Comparison of ENCODE assay signal across 24 cellular contexts in genomic region chr13:64938660-64939059, GRCh38.
"Had no signal": no experiment of that assay in that cellular context is flagged by ENCODE, and none has a peak within 500 bp of the region (broad histone marks: within the 10 kb centered on the region; RNA-seq: fewer than 3 reads in every experiment).

No MANE protein-coding gene starts in this region.

- H3K4me1 Mint-ChIP-seq: naive B cell had no signal

- H3K4me3 ChIP-seq: coronary artery, dorsolateral prefrontal cortex, esophagus muscularis mucosa, gastroesophageal sphincter, heart right ventricle, left lung, lower lobe of right lung, mucosa of descending colon had no signal

- H3K9me3 Mint-ChIP-seq: mesothelial cell of epicardium had no signal

- H3K27me3 Mint-ChIP-seq: naive B cell had no signal

- DNase-seq: dermis blood vessel endothelial cell; dorsolateral prefrontal cortex; effector CD4-positive, alpha-beta T cell; effector memory CD4-positive, alpha-beta T cell; foreskin keratinocyte; head of caudate nucleus; heart right ventricle; hippocampal formation; left cardiac atrium; left lung; left ventricle myocardium superior; lower lobe of right lung; mesenchymal stem cell; mucosa of descending colon; naive B cell had no signal

- H3K9me3 ChIP-seq: esophagus muscularis mucosa, gastroesophageal sphincter, lower lobe of right lung had no signal

- H3K4me3 Mint-ChIP-seq: mesothelial cell of epicardium, naive B cell had no signal

- H3K27ac ChIP-seq: coronary artery, dorsolateral prefrontal cortex, esophagus muscularis mucosa, foreskin keratinocyte, gastroesophageal sphincter, heart right ventricle, left lung, lower lobe of right lung had no signal

- H3K27me3 ChIP-seq: dorsolateral prefrontal cortex, esophagus muscularis mucosa, foreskin keratinocyte, gastroesophageal sphincter, heart right ventricle, left lung had no signal

- H3K36me3 ChIP-seq: esophagus muscularis mucosa, gastroesophageal sphincter, heart right ventricle, left lung, lower lobe of right lung had no signal

- H3K4me1 ChIP-seq: esophagus muscularis mucosa, foreskin keratinocyte, gastroesophageal sphincter, heart right ventricle, left lung, lower lobe of right lung had no signal

- ATAC-seq: foreskin keratinocyte, gastroesophageal sphincter, heart right ventricle, left cardiac atrium, left lung, left ventricle myocardium superior, lower lobe of right lung, mucosa of descending colon had no signal

- H3K36me3 Mint-ChIP-seq: mesothelial cell of epicardium, naive B cell had no signal

- H3K27ac Mint-ChIP-seq: mesothelial cell of epicardium, naive B cell had no signal

- FAIRE-seq: colon, endothelial cell of umbilical vein, frontal cortex, islet of Langerhans, keratinocyte had no signal
